ENCODE assay signal across 8 cellular contexts in the genomic region with DNA sequence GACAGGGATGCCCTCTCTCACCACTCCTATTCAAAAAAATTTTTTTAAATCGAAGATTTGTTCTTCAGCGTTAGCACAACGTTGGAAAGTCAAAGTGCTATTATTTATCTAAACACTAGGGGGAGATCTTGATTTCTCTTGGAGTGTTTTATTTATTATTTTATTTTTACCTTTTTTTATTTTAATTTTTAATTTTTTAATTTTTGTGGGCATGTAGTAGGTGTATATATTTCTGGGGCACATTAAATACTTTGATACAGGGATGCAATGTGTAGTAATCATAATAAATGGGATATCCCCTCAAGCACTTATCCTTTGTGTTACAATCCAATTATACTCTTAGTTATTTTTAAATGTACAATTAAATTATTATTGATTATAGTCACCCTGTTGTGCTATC. TPM values are rescaled to one million over a fixed set of nuclear protein-coding genes. Genes with fewer than 3 reads are reported as not detected.
DNase-seq lines count a peak whose midpoint lies in the region; ATAC-seq, FAIRE-seq and TF ChIP-seq lines count a peak whose summit lies in the region.

No MANE protein-coding gene starts in this region.

- no peaks in the 10 kb centered on the region for H3K4me1 ChIP-seq in cardiac muscle cell (ENCODE audit: low read depth)
- no peaks in the 10 kb centered on the region for H3K4me1 ChIP-seq in upper lobe of left lung

- H3K4me3 ChIP-seq in cardiac muscle cell (no peak overlapping the region), upper lobe of left lung (no peak overlapping the region)

- intact Hi-C loops in left cardiac atrium (cut with DNase I) = no loop called here

- no peaks in the 10 kb centered on the region for H3K27me3 ChIP-seq in cardiac muscle cell
- no peaks in the 10 kb centered on the region for H3K27me3 ChIP-seq in upper lobe of left lung

- DNase-seq in cardiac muscle cell (ENCODE audit: low read depth in 1 of 2, low spot score in 1 of 2) (peak; percentile 22 to 35), left cardiac atrium (no peak), RCC 7860 (ENCODE audit: low spot score) (no peak), frontal cortex (ENCODE audit: low spot score in 2 of 2) (peak in 1 of 2 donors; percentile 7), upper lobe of left lung (no peak), islet precursor cell (no peak)

- no peak for TF ChIP-seq EP300 in upper lobe of left lung (IDR thresholded peaks at IDR 0.05)

- ATAC-seq in left cardiac atrium = no peak
- no peak for ATAC-seq in upper lobe of left lung (ENCODE audit: low FRiP score in 2 of 2)
- no peak for ATAC-seq in GM18868 (IDR thresholded peaks at IDR 0.05; ENCODE audit: unreplicated experiment)
- ATAC-seq in HG03354 (IDR thresholded peaks at IDR 0.05; ENCODE audit: poor library complexity, severe bottlenecking, unreplicated experiment) = no peak

- FAIRE-seq in RCC 7860 (lab: Jason Lieb, UNC) (peak; percentile 81), frontal cortex (lab: Jason Lieb, UNC) (peak; percentile 97)

- 5 to 8% methylated on average over 3 of the region's 3 CpGs for WGBS in upper lobe of left lung, 2 donors

- peak; percentile 43 for TF ChIP-seq CTCF in cardiac muscle cell (IDR thresholded peaks at IDR 0.05; ENCODE audit: low read depth, low read length)
- TF ChIP-seq CTCF in upper lobe of left lung (IDR thresholded peaks at IDR 0.05) = peak in 5 of 6 experiments; percentile 13 to 44 (median 22)

- H3K9me3 ChIP-seq in cardiac muscle cell (ENCODE audit: low read depth) (no peaks in the 10 kb centered on the region), upper lobe of left lung (no peaks in the 10 kb centered on the region)

- no peak for TF ChIP-seq POLR2A in upper lobe of left lung (IDR thresholded peaks at IDR 0.05)

- H3K27ac ChIP-seq in cardiac muscle cell = no peak overlapping the region
- no peak overlapping the region for H3K27ac ChIP-seq in upper lobe of left lung

- H3K36me3 ChIP-seq in cardiac muscle cell (no peaks in the 10 kb centered on the region), upper lobe of left lung (no peaks in the 10 kb centered on the region)

RNA-seq across cellular contexts. Expression of gene SLC10A4, which starts 37.4 kb away (rescaled TPM):
- 0.18 and 0.39 TPM in 2 replicates for total RNA-seq in cardiac muscle cell
- not detected in 2 replicates for polyA plus RNA-seq in cardiac muscle cell
- under 1 TPM; 0.29 to 0.37 TPM for total RNA-seq in left cardiac atrium
- total RNA-seq in frontal cortex = 7.7 TPM
- 1 to 10 TPM in 2 of 6 donors, under 1 TPM in 3, not detected in 1; 0.72 to 2.1 (median 0.89) TPM for total RNA-seq in upper lobe of left lung

RNA-seq across cellular contexts. Expression of gene ZAR1, which starts 44.3 kb away (rescaled TPM):
- total RNA-seq in cardiac muscle cell (not detected in 2 replicates), left cardiac atrium (not detected), frontal cortex (0.41 TPM), upper lobe of left lung (1 to 10 TPM in 2 of 6 donors, under 1 TPM in 3, not detected in 1; 0.29 to 6.3 (median 0.34) TPM)
- polyA plus RNA-seq in cardiac muscle cell = not detected in 2 replicates

Comparison
In these comparisons a context has a peak if more than half of its experiments do, and no peak if none do; other contexts are left out.
1. DNase-seq: peak in cardiac muscle cell (2 of 2); none in left cardiac atrium (single experiment), RCC 7860 (single experiment), upper lobe of left lung (0 of 2) and islet precursor cell (single experiment).